In the genomic region with DNA sequence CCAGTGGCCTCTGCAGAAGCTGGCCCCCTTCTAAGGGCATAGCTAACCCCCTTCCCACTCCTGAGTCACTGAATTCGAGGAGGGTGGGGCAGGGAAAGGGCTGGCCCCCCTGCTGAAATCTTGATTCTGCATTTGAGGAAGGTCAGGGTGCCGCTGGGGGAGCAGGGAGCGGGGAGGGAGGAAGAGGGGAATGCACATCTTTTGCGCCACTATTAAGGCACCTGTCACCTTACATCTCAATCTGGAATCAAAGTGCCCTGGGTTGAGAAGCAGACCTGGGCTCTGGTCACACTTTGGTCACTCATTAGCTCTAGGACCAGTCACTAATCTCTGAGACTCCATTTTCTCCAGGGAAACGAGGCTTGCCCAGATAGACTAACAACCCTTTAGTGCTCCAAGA, we compare ENCODE assay signal across 1 cellular context.
TF ChIP-seq lines count a peak whose summit lies in the region.

No MANE protein-coding gene starts in this region.

TF ChIP-seq in H1, 55 proteins besides CTCF, POLR2A, EP300 and RAD21 (continued from another document):
- no peak for TF ChIP-seq SAP30 (IDR thresholded peaks at IDR 0.05; ENCODE audit: insufficient read depth, insufficient replicate concordance, low read length)
- TF ChIP-seq TAF1 (IDR thresholded peaks at IDR 0.05; ENCODE audit: low read depth, low read length) = no peak
- TF ChIP-seq, protein P1, sequence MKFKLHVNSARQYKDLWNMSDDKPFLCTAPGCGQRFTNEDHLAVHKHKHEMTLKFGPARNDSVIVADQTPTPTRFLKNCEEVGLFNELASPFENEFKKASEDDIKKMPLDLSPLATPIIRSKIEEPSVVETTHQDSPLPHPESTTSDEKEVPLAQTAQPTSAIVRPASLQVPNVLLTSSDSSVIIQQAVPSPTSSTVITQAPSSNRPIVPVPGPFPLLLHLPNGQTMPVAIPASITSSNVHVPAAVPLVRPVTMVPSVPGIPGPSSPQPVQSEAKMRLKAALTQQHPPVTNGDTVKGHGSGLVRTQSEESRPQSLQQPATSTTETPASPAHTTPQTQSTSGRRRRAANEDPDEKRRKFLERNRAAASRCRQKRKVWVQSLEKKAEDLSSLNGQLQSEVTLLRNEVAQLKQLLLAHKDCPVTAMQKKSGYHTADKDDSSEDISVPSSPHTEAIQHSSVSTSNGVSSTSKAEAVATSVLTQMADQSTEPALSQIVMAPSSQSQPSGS (IDR thresholded peaks at IDR 0.05; ENCODE audit: low read length) = no peak
- no peak for TF ChIP-seq RXRA (IDR thresholded peaks at IDR 0.05; ENCODE audit: insufficient read depth, low read depth, low read length)
- no peak for TF ChIP-seq KDM5A (IDR thresholded peaks at IDR 0.05; ENCODE audit: low read length)
- TF ChIP-seq, protein P2, sequence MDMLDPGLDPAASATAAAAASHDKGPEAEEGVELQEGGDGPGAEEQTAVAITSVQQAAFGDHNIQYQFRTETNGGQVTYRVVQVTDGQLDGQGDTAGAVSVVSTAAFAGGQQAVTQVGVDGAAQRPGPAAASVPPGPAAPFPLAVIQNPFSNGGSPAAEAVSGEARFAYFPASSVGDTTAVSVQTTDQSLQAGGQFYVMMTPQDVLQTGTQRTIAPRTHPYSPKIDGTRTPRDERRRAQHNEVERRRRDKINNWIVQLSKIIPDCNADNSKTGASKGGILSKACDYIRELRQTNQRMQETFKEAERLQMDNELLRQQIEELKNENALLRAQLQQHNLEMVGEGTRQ (IDR thresholded peaks at IDR 0.05; ENCODE audit: low read length) = no peak
